ENCODE assay signal across 8 cellular contexts in the genomic region with DNA sequence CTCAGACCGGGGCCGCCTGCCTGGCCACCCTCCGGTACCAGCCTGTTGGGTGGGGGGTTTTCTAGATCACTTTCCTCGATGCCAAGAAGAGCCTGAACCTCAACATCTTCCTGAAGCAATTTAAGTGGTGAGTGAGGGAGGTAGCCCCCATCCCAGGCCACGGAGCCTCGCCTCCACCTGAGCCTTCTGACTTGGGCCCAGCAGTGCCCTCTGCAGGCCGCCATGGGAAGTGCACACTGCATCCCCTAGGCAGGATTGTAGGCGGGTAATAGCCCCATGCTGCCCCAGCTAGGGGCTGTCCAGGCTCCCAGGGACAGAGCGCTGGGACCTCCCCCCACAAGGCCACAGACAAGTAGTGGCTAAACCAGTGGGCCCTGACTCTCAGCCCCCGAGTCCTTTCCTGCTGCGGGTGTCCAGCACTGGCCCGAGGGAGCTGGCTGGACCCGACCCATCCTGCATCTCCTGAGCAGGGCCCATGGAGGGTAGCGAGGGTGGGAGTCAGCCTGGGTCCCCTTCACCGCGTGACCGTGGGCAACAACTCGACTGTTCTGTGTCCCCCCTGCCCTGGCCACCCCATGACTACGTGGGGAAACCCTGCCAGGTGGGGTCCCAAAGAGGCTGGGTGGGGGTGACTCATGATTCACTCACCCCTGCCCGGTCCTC. TPM values are rescaled to one million over a fixed set of nuclear protein-coding genes. Genes with fewer than 3 reads are reported as not detected.
DNase-seq lines count a peak whose midpoint lies in the region; ATAC-seq and TF ChIP-seq lines count a peak whose summit lies in the region.

No MANE protein-coding gene starts in this region.

- H3K36me3 ChIP-seq in liver (ENCODE audit: control insufficient read depth in 4 of 4, insufficient read depth in 3 of 4, low read depth in 1 of 4, low read length in 3 of 4): peaks cover 7 to 54% (median 22%) of the 10 kb centered on the region in 4 donors

- no peaks in the 10 kb centered on the region for H3K4me1 ChIP-seq in liver (ENCODE audit: control insufficient read depth in 4 of 4, insufficient read depth in 4 of 4, low read length in 3 of 4)

- peak; percentile 76 for DNase-seq in Ammon's horn (ENCODE audit: low spot score)
- peak; percentile 51 to 57 for DNase-seq in NCI-H1930 (lab: John Stamatoyannopoulos, UW)
- DNase-seq in activated CD4-positive, alpha-beta T cell treated with anti-CD3 and anti-CD28 coated beads for 24 hours (ENCODE audit: low read depth in 2 of 2): peak; percentile 65 to 66
- DNase-seq in cerebellum (ENCODE audit: low spot score): peak; percentile 59
- DNase-seq in stimulated activated CD8-positive, alpha-beta memory T cell treated with anti-CD3 and anti-CD28 coated beads, Interleukin-15, amount 100 ng/mL, for 1 hour (ENCODE audit: low read depth): peak; percentile 59

- no peak overlapping the region for H3K9ac ChIP-seq in liver (ENCODE audit: low read depth in 1 of 2, low read length in 2 of 2)

- no peaks in the 10 kb centered on the region for H3K9me3 ChIP-seq in liver (ENCODE audit: control insufficient read depth in 4 of 4, low read length in 3 of 4)

- peak; percentile 53 for ATAC-seq in GM19395 (IDR thresholded peaks at IDR 0.05; ENCODE audit: unreplicated experiment)
- ATAC-seq in GM19035 (IDR thresholded peaks at IDR 0.05; ENCODE audit: unreplicated experiment): no peak

- TF ChIP-seq RAD21 in liver (IDR thresholded peaks at IDR 0.05): peak; percentile 86 to 91

- WGBS in liver: 58% methylated on average over 20 of the region's 20 CpGs

- peak; percentile 95 for TF ChIP-seq CTCF in liver (IDR thresholded peaks at IDR 0.05; ENCODE audit: low read depth, low read length, missing input control)

- H3K27ac ChIP-seq in liver (ENCODE audit: low read depth in 1 of 2, low read length in 2 of 2): no peak overlapping the region

- no peaks in the 10 kb centered on the region for H3K27me3 ChIP-seq in liver (ENCODE audit: control insufficient read depth in 4 of 4, insufficient read depth in 4 of 4, low read length in 3 of 4)

- H3K4me3 ChIP-seq in liver (ENCODE audit: low read depth in 1 of 3, low read length in 3 of 3): no peak overlapping the region

TF ChIP-seq in liver, 16 proteins besides CTCF, POLR2A, EP300 and RAD21:
- TF ChIP-seq RXRA (IDR thresholded peaks at IDR 0.05) (no peak), GABPA (IDR thresholded peaks at IDR 0.05 in 1 of 2, conservative IDR thresholded peaks at IDR 0.05 in 1 of 2) (no peak), FOXA2 (IDR thresholded peaks at IDR 0.05) (no peak), JUND (IDR thresholded peaks at IDR 0.05) (no peak), YY1 (IDR thresholded peaks at IDR 0.05) (no peak), SP1 (IDR thresholded peaks at IDR 0.05) (no peak), NR2F2 (IDR thresholded peaks at IDR 0.05) (no peak), TAF1 (conservative IDR thresholded peaks at IDR 0.05) (no peak), HNF4G (IDR thresholded peaks at IDR 0.05) (no peak), HNF4A (conservative IDR thresholded peaks at IDR 0.05) (no peak)
- TF ChIP-seq, protein P1, sequence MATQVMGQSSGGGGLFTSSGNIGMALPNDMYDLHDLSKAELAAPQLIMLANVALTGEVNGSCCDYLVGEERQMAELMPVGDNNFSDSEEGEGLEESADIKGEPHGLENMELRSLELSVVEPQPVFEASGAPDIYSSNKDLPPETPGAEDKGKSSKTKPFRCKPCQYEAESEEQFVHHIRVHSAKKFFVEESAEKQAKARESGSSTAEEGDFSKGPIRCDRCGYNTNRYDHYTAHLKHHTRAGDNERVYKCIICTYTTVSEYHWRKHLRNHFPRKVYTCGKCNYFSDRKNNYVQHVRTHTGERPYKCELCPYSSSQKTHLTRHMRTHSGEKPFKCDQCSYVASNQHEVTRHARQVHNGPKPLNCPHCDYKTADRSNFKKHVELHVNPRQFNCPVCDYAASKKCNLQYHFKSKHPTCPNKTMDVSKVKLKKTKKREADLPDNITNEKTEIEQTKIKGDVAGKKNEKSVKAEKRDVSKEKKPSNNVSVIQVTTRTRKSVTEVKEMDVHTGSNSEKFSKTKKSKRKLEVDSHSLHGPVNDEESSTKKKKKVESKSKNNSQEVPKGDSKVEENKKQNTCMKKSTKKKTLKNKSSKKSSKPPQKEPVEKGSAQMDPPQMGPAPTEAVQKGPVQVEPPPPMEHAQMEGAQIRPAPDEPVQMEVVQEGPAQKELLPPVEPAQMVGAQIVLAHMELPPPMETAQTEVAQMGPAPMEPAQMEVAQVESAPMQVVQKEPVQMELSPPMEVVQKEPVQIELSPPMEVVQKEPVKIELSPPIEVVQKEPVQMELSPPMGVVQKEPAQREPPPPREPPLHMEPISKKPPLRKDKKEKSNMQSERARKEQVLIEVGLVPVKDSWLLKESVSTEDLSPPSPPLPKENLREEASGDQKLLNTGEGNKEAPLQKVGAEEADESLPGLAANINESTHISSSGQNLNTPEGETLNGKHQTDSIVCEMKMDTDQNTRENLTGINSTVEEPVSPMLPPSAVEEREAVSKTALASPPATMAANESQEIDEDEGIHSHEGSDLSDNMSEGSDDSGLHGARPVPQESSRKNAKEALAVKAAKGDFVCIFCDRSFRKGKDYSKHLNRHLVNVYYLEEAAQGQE (IDR thresholded peaks at IDR 0.05): no peak
- TF ChIP-seq, protein P2, sequence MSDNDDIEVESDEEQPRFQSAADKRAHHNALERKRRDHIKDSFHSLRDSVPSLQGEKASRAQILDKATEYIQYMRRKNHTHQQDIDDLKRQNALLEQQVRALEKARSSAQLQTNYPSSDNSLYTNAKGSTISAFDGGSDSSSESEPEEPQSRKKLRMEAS (IDR thresholded peaks at IDR 0.05): no peak

RNA-seq across cellular contexts. Expression of a gene that starts 15.3 kb away (rescaled TPM):
- total RNA-seq in cerebellum: 1.9 TPM
- total RNA-seq in liver: 10 to 100 TPM in 1 of 2 donors, 1 to 10 TPM in 1; 1.8 to 13.3 TPM
- 10 to 100 TPM; 11.0 to 18.8 TPM for polyA plus RNA-seq in liver

RNA-seq across cellular contexts. Expression of a gene that starts 19.3 kb away (rescaled TPM):
- total RNA-seq in cerebellum: 4.2 TPM
- 10 to 100 TPM; 13.1 to 35.8 TPM for total RNA-seq in liver
- polyA plus RNA-seq in liver: 10 to 100 TPM; 15.1 to 51.6 TPM

RNA-seq across cellular contexts. Expression of a gene that starts 44.2 kb away (rescaled TPM):
- total RNA-seq in cerebellum (16.9 TPM), liver (10 to 100 TPM; 67.4 to 90.4 TPM)
- 100 to 1,000 TPM; 109 to 115 TPM for polyA plus RNA-seq in liver
